1 cellular context compared by ENCODE assay signal in the genomic region with DNA sequence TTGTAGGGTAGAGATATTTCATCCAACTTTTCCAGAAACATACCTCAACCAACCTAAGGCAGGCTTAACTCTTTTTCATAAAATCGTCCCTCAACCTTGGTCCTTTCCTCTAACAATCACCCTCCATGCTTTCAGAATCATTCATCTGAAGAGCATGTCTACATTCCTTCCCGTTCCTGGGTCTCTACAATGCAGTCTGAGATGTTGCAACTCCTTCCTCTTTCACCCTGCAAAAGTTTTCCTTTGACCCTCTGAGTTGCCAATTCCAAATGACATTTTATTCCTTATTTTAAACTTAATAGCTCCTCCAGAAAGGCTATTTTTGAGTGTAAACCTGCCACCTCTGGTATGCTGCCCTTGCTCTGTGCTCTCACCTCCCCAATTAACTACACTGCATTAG.
TF ChIP-seq lines count a peak whose summit lies in the region.

No MANE protein-coding gene starts in this region.

TF ChIP-seq in HepG2, 621 proteins besides CTCF, POLR2A, EP300 and RAD21:
- peak; percentile 34 for TF ChIP-seq MED8 (CRISPR knock-in tag; IDR thresholded peaks at IDR 0.05; ENCODE audit: insufficient replicate concordance)
- no peak for TF ChIP-seq ZNF143 (CRISPR knock-in tag; IDR thresholded peaks at IDR 0.05)
- TF ChIP-seq ZNF543 (CRISPR knock-in tag; IDR thresholded peaks at IDR 0.05), result no peak
- TF ChIP-seq ZNF557 (CRISPR knock-in tag; IDR thresholded peaks at IDR 0.05), result no peak
- TF ChIP-seq, protein P1, sequence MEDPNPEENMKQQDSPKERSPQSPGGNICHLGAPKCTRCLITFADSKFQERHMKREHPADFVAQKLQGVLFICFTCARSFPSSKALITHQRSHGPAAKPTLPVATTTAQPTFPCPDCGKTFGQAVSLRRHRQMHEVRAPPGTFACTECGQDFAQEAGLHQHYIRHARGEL (CRISPR knock-in tag; IDR thresholded peaks at IDR 0.05), result 0 out of 2 replicates have a peak, but pooled peaks have one; percentile 27
- 0 out of 2 replicates have a peak, but pooled peaks have one; percentile 20 for TF ChIP-seq CEBPG (CRISPR knock-in tag; IDR thresholded peaks at IDR 0.05)
- 0 out of 2 replicates have a peak, but pooled peaks have one; percentile 41 for TF ChIP-seq ZNF20 (CRISPR knock-in tag; IDR thresholded peaks at IDR 0.05)
TF ChIP-seq in HepG2: peak in this region for 4.
